Comparison of ENCODE assay signal across 8 cellular contexts in genomic region chr18:79402977-79403722, GRCh38. TPM values are rescaled to one million over a fixed set of nuclear protein-coding genes. Genes with fewer than 3 reads are reported as not detected.
A peak's percentile ranks its signal among the peaks of the same experiment; 100 is the strongest.
DNase-seq lines count a peak whose midpoint lies in the region; ATAC-seq and TF ChIP-seq lines count a peak whose summit lies in the region.

No MANE protein-coding gene starts in this region.

- intact Hi-C loops in colonic mucosa (cut with DNase I), result no loop called here
- intact Hi-C loops in mucosa of descending colon (cut with DNase I, micrococcal nuclease), result no loop called here

- H3K9ac ChIP-seq in colonic mucosa (ENCODE audit: low read depth in 2 of 2, low read length in 2 of 2), result peak overlapping the region; percentile 9 to 12

- H3K27me3 ChIP-seq in colonic mucosa, result peaks cover 15% of the 10 kb centered on the region

- TF ChIP-seq CTCF in colonic mucosa (IDR thresholded peaks at IDR 0.05) (no peak), mucosa of descending colon (IDR thresholded peaks at IDR 0.05) (no peak), GM13977 (IDR thresholded peaks at IDR 0.05; ENCODE audit: extremely low read depth, insufficient read depth, missing control alignments) (no peak)

- H3K27ac ChIP-seq in colonic mucosa, result peak overlapping the region; percentile 26

- DNase-seq in Ammon's horn (ENCODE audit: low spot score), result peak; percentile 79
- peak; percentile 88 for DNase-seq in NCI-H69 (lab: John Stamatoyannopoulos, UW)
- peak; percentile 43 for DNase-seq in colonic mucosa
- DNase-seq in mucosa of descending colon, result peak in 2 of 3 donors; percentile 46 to 69
- no peak for DNase-seq in GM13977 (ENCODE audit: low spot score)

- H3K4me1 ChIP-seq in colonic mucosa, result no peaks in the 10 kb centered on the region
- H3K4me1 ChIP-seq in mucosa of descending colon (ENCODE audit: low read depth), result peaks cover 18% of the 10 kb centered on the region

- H3K4me3 ChIP-seq in colonic mucosa (no peak overlapping the region), mucosa of descending colon (no peak overlapping the region)

- no peaks in the 10 kb centered on the region for H3K36me3 ChIP-seq in colonic mucosa
- H3K36me3 ChIP-seq in mucosa of descending colon (ENCODE audit: low read depth), result no peaks in the 10 kb centered on the region

- in situ Hi-C loops in GM13977 (cut with MboI; ENCODE audit: low pct_unique_long_range_greater_than_20kb, low sequenced_read_pairs, unreplicated experiment), result no loop called here

- H3K9me3 ChIP-seq in colonic mucosa, result no peaks in the 10 kb centered on the region
- H3K9me3 ChIP-seq in mucosa of descending colon, result no peaks in the 10 kb centered on the region

- ATAC-seq in mucosa of descending colon (no peak), GM19328 (IDR thresholded peaks at IDR 0.05; ENCODE audit: unreplicated experiment) (no peak), HG02870 (IDR thresholded peaks at IDR 0.05; ENCODE audit: unreplicated experiment) (no peak), GM21447 (IDR thresholded peaks at IDR 0.05; ENCODE audit: unreplicated experiment) (no peak)

RNA-seq across cellular contexts. Expression of gene NFATC1, which starts 7.4 kb away (rescaled TPM):
- total RNA-seq in colonic mucosa, result 1 to 10 TPM; 1.6 to 4.3 TPM
- total RNA-seq in mucosa of descending colon, result 10 to 100 TPM in 1 of 3 donors, 1 to 10 TPM in 2; 2.9 to 12.9 (median 4.6) TPM
